Comparison of ENCODE assay signal across 8 cellular contexts in the genomic region with DNA sequence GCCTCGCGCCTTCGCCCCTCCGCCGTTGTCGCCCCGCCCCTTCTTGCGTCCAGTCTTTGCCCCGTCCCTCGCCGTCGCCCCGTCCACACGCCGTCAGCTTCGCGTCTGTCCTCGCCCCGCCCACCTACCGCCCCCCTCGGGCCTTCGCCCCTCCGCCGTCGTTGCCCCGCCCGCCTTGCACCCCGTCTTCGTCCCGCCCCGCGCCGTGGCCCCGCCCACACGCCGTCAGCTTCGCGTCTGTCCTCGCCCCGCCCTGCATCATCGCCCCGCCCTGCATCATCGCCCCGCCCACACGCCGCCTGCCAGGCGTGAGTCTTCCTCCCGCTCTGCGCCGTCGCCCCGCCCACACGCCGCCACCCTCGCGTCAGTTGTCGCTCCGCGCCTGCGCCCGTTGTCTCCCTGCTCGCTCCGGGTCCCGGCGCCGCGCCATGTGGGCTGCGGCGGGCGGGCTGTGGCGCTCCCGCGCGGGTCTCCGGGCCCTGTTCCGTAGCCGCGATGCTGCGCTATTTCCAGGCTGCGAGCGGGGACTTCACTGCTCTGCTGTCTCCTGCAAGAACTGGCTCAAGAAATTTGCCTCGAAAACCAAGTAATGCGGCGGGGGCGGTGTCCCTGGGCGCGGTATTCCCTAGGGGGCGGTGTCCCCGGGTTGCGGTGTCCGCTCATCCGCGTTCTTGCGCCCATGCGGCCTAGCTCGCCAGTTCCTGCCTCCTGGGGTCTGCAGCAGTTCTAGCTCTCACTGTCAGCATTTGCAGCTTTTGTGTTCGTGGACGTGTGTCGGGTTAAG. TPM values are rescaled to one million over a fixed set of nuclear protein-coding genes. Genes with fewer than 3 reads are reported as not detected.
DNase-seq lines count a peak whose midpoint lies in the region; ATAC-seq and TF ChIP-seq lines count a peak whose summit lies in the region.

A gene with protein sequence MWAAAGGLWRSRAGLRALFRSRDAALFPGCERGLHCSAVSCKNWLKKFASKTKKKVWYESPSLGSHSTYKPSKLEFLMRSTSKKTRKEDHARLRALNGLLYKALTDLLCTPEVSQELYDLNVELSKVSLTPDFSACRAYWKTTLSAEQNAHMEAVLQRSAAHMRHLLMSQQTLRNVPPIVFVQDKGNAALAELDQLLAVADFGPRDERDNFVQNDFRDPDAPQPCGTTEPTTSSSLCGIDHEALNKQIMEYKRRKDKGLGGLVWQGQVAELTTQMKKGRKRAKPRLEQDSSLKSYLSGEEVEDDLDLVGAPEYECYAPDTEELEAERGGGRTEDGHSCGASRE (plus strand): TSS at position 367 of the 784 bp plus-strand sequence. CDS start 62 bp downstream, at position 429.

- peak; percentile 35 for TF ChIP-seq CTCF in GM10266 (IDR thresholded peaks at IDR 0.05; ENCODE audit: control insufficient read depth, insufficient read depth, low read depth, missing control alignments)
- TF ChIP-seq CTCF in glutamatergic neuron (IDR thresholded peaks at IDR 0.05; ENCODE audit: partially characterized antibody, unreplicated experiment), result no peak
- TF ChIP-seq CTCF in osteocyte (IDR thresholded peaks at IDR 0.05), result peak; percentile 23

- H3K27me3 ChIP-seq in thymus (ENCODE audit: control insufficient read depth, insufficient read depth), result no peaks in the 10 kb centered on the region

- peaks cover 17 to 33% of the 10 kb centered on the region in 2 donors for H3K36me3 Mint-ChIP-seq in activated naive CD4-positive, alpha-beta T cell treated with anti-CD3 and anti-CD28 coated beads, Interleukin-2, amount 50 U/mL, for 72 hours
- peaks cover 12% of the 10 kb centered on the region for H3K36me3 Mint-ChIP-seq in glutamatergic neuron (ENCODE audit: unreplicated experiment)
- peaks cover 11% of the 10 kb centered on the region for H3K36me3 Mint-ChIP-seq in osteocyte (ENCODE audit: unreplicated experiment)

- ATAC-seq in HG02610 (IDR thresholded peaks at IDR 0.05; ENCODE audit: unreplicated experiment) (peak; percentile 75), SK-N-SH treated with all-trans-retinoic acid at 6 μM for 48 hours (peak; percentile 87)
- ATAC-seq in activated naive CD4-positive, alpha-beta T cell treated with anti-CD3 and anti-CD28 coated beads, Interleukin-2, amount 50 U/mL, for 72 hours, result peak; percentile 85

- H3K36me3 ChIP-seq in thymus (ENCODE audit: control insufficient read depth, insufficient read depth), result peaks cover 8% of the 10 kb centered on the region

- H3K27me3 Mint-ChIP-seq in glutamatergic neuron (ENCODE audit: unreplicated experiment) (peaks cover 18% of the 10 kb centered on the region), osteocyte (ENCODE audit: unreplicated experiment) (no peaks in the 10 kb centered on the region)

- WGBS in thymus, result under 1% methylated on average over 99 of the region's 99 CpGs

- H3K4me3 Mint-ChIP-seq in glutamatergic neuron (ENCODE audit: unreplicated experiment), result peak within 1 kb of the TSS; percentile 97
- peak within 1 kb of the TSS; percentile 84 for H3K4me3 Mint-ChIP-seq in osteocyte (ENCODE audit: unreplicated experiment)

- DNase-seq in GM10266 (ENCODE audit: extremely low spot score), result peak; percentile 98
- DNase-seq in NCI-H1092 (lab: John Stamatoyannopoulos, UW), result peak; percentile 100
- DNase-seq in activated naive CD4-positive, alpha-beta T cell treated with anti-CD3 and anti-CD28 coated beads, Interleukin-2, amount 50 U/mL, for 72 hours (ENCODE audit: low spot score in 2 of 2), result peak; percentile 98 to 99
- DNase-seq in glutamatergic neuron, result peak; percentile 100
- DNase-seq in osteocyte (ENCODE audit: extremely low spot score, unreplicated experiment), result peak; percentile 100

- H3K4me3 ChIP-seq in thymus (ENCODE audit: low read length), result peak within 1 kb of the TSS; percentile 56

- H3K27ac ChIP-seq in thymus (ENCODE audit: low read depth), result peak within 1 kb of the TSS; percentile 94

- H3K27ac Mint-ChIP-seq in activated naive CD4-positive, alpha-beta T cell treated with anti-CD3 and anti-CD28 coated beads, Interleukin-2, amount 50 U/mL, for 72 hours, result peak within 1 kb of the TSS; percentile 78 to 94
- H3K27ac Mint-ChIP-seq in glutamatergic neuron (ENCODE audit: unreplicated experiment) (peak within 1 kb of the TSS; percentile 95), osteocyte (ENCODE audit: unreplicated experiment) (peak within 1 kb of the TSS; percentile 96)

- H3K9me3 ChIP-seq in thymus (ENCODE audit: control insufficient read depth), result no peaks in the 10 kb centered on the region

- H3K4me1 ChIP-seq in thymus (ENCODE audit: control insufficient read depth, insufficient read depth, low read length), result peaks cover 9% of the 10 kb centered on the region

- H3K9me3 Mint-ChIP-seq in activated naive CD4-positive, alpha-beta T cell treated with anti-CD3 and anti-CD28 coated beads, Interleukin-2, amount 50 U/mL, for 72 hours, result peaks cover 4 to 15% of the 10 kb centered on the region in 2 donors
- H3K9me3 Mint-ChIP-seq in glutamatergic neuron (ENCODE audit: unreplicated experiment) (peaks cover 25% of the 10 kb centered on the region), osteocyte (ENCODE audit: unreplicated experiment) (no peaks in the 10 kb centered on the region)

- H3K4me1 Mint-ChIP-seq in glutamatergic neuron (ENCODE audit: low read depth, unreplicated experiment) (peaks cover 37% of the 10 kb centered on the region), osteocyte (ENCODE audit: unreplicated experiment) (peaks cover 26% of the 10 kb centered on the region)

TF ChIP-seq in SK-N-SH treated with all-trans-retinoic acid at 6 μM for 48 hours, 23 proteins besides CTCF, POLR2A, EP300 and RAD21 (continues in another document):
- TF ChIP-seq CSDC2 (CRISPR knock-in tag; IDR thresholded peaks at IDR 0.05) (no peak), TCF4 (CRISPR knock-in tag; IDR thresholded peaks at IDR 0.05; ENCODE audit: borderline replicate concordance) (no peak), ISL1 (CRISPR knock-in tag; IDR thresholded peaks at IDR 0.05) (no peak), ZNF8 (CRISPR knock-in tag; IDR thresholded peaks at IDR 0.05) (no peak), RARB (CRISPR knock-in tag; IDR thresholded peaks at IDR 0.05) (no peak), ARNTL (CRISPR knock-in tag; IDR thresholded peaks at IDR 0.05; ENCODE audit: borderline replicate concordance, low read depth) (no peak), GLIS3 (CRISPR knock-in tag; IDR thresholded peaks at IDR 0.05) (no peak), TOX (CRISPR knock-in tag; IDR thresholded peaks at IDR 0.05; ENCODE audit: borderline replicate concordance) (no peak), ZNF565 (CRISPR knock-in tag; conservative IDR thresholded peaks at IDR 0.05; ENCODE audit: low read depth) (no peak)
- TF ChIP-seq, protein P1, sequence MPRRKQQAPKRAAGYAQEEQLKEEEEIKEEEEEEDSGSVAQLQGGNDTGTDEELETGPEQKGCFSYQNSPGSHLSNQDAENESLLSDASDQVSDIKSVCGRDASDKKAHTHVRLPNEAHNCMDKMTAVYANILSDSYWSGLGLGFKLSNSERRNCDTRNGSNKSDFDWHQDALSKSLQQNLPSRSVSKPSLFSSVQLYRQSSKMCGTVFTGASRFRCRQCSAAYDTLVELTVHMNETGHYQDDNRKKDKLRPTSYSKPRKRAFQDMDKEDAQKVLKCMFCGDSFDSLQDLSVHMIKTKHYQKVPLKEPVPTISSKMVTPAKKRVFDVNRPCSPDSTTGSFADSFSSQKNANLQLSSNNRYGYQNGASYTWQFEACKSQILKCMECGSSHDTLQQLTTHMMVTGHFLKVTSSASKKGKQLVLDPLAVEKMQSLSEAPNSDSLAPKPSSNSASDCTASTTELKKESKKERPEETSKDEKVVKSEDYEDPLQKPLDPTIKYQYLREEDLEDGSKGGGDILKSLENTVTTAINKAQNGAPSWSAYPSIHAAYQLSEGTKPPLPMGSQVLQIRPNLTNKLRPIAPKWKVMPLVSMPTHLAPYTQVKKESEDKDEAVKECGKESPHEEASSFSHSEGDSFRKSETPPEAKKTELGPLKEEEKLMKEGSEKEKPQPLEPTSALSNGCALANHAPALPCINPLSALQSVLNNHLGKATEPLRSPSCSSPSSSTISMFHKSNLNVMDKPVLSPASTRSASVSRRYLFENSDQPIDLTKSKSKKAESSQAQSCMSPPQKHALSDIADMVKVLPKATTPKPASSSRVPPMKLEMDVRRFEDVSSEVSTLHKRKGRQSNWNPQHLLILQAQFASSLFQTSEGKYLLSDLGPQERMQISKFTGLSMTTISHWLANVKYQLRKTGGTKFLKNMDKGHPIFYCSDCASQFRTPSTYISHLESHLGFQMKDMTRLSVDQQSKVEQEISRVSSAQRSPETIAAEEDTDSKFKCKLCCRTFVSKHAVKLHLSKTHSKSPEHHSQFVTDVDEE (CRISPR knock-in tag; IDR thresholded peaks at IDR 0.05), result no peak
- TF ChIP-seq, protein P2, sequence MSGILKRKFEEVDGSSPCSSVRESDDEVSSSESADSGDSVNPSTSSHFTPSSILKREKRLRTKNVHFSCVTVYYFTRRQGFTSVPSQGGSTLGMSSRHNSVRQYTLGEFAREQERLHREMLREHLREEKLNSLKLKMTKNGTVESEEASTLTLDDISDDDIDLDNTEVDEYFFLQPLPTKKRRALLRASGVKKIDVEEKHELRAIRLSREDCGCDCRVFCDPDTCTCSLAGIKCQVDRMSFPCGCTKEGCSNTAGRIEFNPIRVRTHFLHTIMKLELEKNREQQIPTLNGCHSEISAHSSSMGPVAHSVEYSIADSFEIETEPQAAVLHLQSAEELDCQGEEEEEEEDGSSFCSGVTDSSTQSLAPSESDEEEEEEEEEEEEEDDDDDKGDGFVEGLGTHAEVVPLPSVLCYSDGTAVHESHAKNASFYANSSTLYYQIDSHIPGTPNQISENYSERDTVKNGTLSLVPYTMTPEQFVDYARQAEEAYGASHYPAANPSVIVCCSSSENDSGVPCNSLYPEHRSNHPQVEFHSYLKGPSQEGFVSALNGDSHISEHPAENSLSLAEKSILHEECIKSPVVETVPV (CRISPR knock-in tag; IDR thresholded peaks at IDR 0.05), result no peak
- TF ChIP-seq, protein P3, sequence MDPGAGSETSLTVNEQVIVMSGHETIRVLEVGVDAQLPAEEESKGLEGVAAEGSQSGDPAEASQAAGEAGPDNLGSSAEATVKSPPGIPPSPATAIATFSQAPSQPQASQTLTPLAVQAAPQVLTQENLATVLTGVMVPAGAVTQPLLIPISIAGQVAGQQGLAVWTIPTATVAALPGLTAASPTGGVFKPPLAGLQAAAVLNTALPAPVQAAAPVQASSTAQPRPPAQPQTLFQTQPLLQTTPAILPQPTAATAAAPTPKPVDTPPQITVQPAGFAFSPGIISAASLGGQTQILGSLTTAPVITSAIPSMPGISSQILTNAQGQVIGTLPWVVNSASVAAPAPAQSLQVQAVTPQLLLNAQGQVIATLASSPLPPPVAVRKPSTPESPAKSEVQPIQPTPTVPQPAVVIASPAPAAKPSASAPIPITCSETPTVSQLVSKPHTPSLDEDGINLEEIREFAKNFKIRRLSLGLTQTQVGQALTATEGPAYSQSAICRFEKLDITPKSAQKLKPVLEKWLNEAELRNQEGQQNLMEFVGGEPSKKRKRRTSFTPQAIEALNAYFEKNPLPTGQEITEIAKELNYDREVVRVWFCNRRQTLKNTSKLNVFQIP (CRISPR knock-in tag; IDR thresholded peaks at IDR 0.05; ENCODE audit: borderline replicate concordance, low read depth), result no peak

RNA-seq across cellular contexts. Expression of the gene that starts here (rescaled TPM):
- 10 to 100 TPM; 33.0 to 38.4 TPM for total RNA-seq in activated naive CD4-positive, alpha-beta T cell treated with anti-CD3 and anti-CD28 coated beads, Interleukin-2, amount 50 U/mL, for 72 hours
- total RNA-seq in glutamatergic neuron (ENCODE audit: unreplicated experiment) (94.6 TPM), osteocyte (25.4 and 26.2 TPM in 2 replicates)
- 16.6 TPM for polyA plus RNA-seq in thymus

Comparison
In these comparisons a context has a peak if more than half of its experiments do, and no peak if none do; other contexts are left out.
1. Peak in every context shown above with its lines: DNase-seq, ATAC-seq, H3K4me3 ChIP-seq and H3K27ac ChIP-seq.